8 cellular contexts compared by ENCODE assay signal in the genomic region with DNA sequence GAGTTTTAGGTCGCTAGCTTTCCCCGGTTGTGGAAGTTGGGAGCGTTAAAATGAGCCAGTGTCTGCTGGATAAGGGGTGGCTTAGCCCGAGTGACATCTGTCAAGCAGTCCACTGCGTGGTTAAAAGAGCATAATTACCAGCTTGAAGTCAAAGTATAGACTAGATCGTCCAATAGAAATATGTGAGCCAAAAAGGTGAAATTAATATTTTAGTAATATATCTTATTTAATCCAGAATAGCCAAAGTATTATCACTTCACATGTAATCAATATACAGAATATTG. TPM values are rescaled to one million over a fixed set of nuclear protein-coding genes. Genes with fewer than 3 reads are reported as not detected.
DNase-seq lines count a peak whose midpoint lies in the region; ATAC-seq and TF ChIP-seq lines count a peak whose summit lies in the region.

No MANE protein-coding gene starts in this region.

- intact Hi-C loops in gastrocnemius medialis (cut with DNase I; ENCODE audit: low total_unique reads) = no loop called here

- H3K27ac ChIP-seq in Peyer's patch = peak overlapping the region in 3 of 4 donors; percentile 41 to 67 (median 65)
- peak overlapping the region; percentile 81 to 89 (median 84) for H3K27ac ChIP-seq in gastrocnemius medialis

- in situ Hi-C loops in gastrocnemius medialis (cut with MboI; ENCODE audit: low sequenced_read_pairs in 4 of 4) = no loop called here

- no peaks in the 10 kb centered on the region for H3K27me3 ChIP-seq in Peyer's patch
- no peaks in the 10 kb centered on the region for H3K27me3 ChIP-seq in gastrocnemius medialis

- TF ChIP-seq CTCF in Peyer's patch (IDR thresholded peaks at IDR 0.05) (no peak), fibroblast of the aortic adventitia (IDR thresholded peaks at IDR 0.05; ENCODE audit: insufficient read depth, low read length) (no peak), gastrocnemius medialis (IDR thresholded peaks at IDR 0.05 in 4 of 5, conservative IDR thresholded peaks at IDR 0.05 in 1 of 5) (no peak)

- peak; percentile 15 to 40 for ATAC-seq in gastrocnemius medialis

- peak; percentile 38 for DNase-seq in DMS53 (lab: John Stamatoyannopoulos, UW)
- DNase-seq in DMS53 treated with DMSO at 0.1 percent for 48 hours (lab: John Stamatoyannopoulos, UW; ENCODE audit: unreplicated experiment) = no peak
- no peak for DNase-seq in Peyer's patch
- no peak for DNase-seq in fibroblast of the aortic adventitia (ENCODE audit: low read depth)
- no peak for DNase-seq in gastrocnemius medialis
- no peak for DNase-seq in NCI-H2196 (lab: John Stamatoyannopoulos, UW; ENCODE audit: unreplicated experiment)
- no peak for DNase-seq in NCI-H2227 (lab: John Stamatoyannopoulos, UW; ENCODE audit: unreplicated experiment)
- no peak for DNase-seq in dedifferentiated amniotic fluid mesenchymal stem cell (ENCODE audit: extremely low spot score)

- TF ChIP-seq POLR2A in Peyer's patch (IDR thresholded peaks at IDR 0.05) (no peak), gastrocnemius medialis (IDR thresholded peaks at IDR 0.05) (no peak)

- H3K4me1 ChIP-seq in Peyer's patch (peaks cover 0 to 6% (median 0%) of the 10 kb centered on the region in 4 donors), gastrocnemius medialis (peaks cover 5 to 20% of the 10 kb centered on the region in 2 donors)

- H3K9me3 ChIP-seq in Peyer's patch = no peaks in the 10 kb centered on the region
- H3K9me3 ChIP-seq in gastrocnemius medialis = no peaks in the 10 kb centered on the region

- H3K4me3 ChIP-seq in Peyer's patch (peak overlapping the region; percentile 66 to 93 (median 72)), fibroblast of the aortic adventitia (ENCODE audit: low read depth, low read length) (peak overlapping the region; percentile 95), gastrocnemius medialis (peak overlapping the region; percentile 90 to 92 (median 90))

- H3K36me3 ChIP-seq in Peyer's patch (no peaks in the 10 kb centered on the region), gastrocnemius medialis (no peaks in the 10 kb centered on the region)

RNA-seq across cellular contexts. Expression of a gene that starts 0.7 kb away (rescaled TPM):
- total RNA-seq in Peyer's patch = 10 to 100 TPM; 32.9 to 52.8 (median 35.2) TPM
- total RNA-seq in fibroblast of the aortic adventitia (ENCODE audit: low replicate concordance) = 60.7 and 126 TPM in 2 replicates
- total RNA-seq in gastrocnemius medialis = 10 to 100 TPM; 51.8 to 78.6 (median 58.3) TPM

RNA-seq across cellular contexts. Expression of a gene that starts 17.7 kb away (rescaled TPM):
- total RNA-seq in Peyer's patch (10 to 100 TPM; 31.5 to 61.9 (median 44.3) TPM), fibroblast of the aortic adventitia (ENCODE audit: low replicate concordance) (145 and 179 TPM in 2 replicates), gastrocnemius medialis (10 to 100 TPM; 63.2 to 87.1 (median 75.5) TPM)

RNA-seq across cellular contexts. Expression of a gene that starts 52.3 kb away (rescaled TPM):
- total RNA-seq in Peyer's patch (1 to 10 TPM in 3 of 4 donors, under 1 TPM in 1; 0.57 to 7.4 (median 1.3) TPM), fibroblast of the aortic adventitia (ENCODE audit: low replicate concordance) (7.6 and 8.1 TPM in 2 replicates), gastrocnemius medialis (1 to 10 TPM; 1.2 to 2.8 (median 1.8) TPM)
